8 cellular contexts compared by ENCODE assay signal in the genomic region with DNA sequence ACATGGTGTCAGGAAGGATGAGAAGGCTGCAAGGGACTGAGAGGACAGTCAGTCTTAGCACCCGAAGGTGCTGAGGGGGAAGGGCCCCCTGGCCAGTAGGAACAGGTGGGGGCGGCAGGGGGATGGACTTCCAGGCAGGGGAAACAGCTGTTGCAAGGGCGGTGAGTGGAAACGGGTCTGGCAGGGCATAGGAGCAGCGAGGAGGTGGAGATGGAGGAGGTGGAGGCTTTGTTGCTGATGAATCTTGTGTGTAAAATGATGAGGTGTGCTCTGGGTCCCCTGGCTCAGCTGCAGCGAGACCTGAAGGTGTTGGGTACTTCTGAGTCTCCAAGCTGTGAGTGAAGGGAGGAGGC. TPM values are rescaled to one million over a fixed set of nuclear protein-coding genes. Genes with fewer than 3 reads are reported as not detected.
DNase-seq lines count a peak whose midpoint lies in the region; ATAC-seq, FAIRE-seq and TF ChIP-seq lines count a peak whose summit lies in the region.

No MANE protein-coding gene starts in this region.

- WGBS in heart right ventricle, 2 donors, result 17 to 19% methylated on average over 6 of the region's 6 CpGs
- 9% methylated on average over 6 of the region's 6 CpGs for whole genome bisulfite sequencing in GM12878 (ENCODE audit: insufficient coverage, insufficient replicate concordance, low lambda C conversion rate, missing lambda C conversion rate)

- no peak for FAIRE-seq in GM12878 (lab: Jason Lieb, UNC)

- RAD21 ChIA-PET in GM12878 (lab: Charles Lee; ENCODE audit: unreplicated experiment), result interaction anchor here (0.9 to 2.3 kb wide), 4 partner anchors 19 to 56 kb away, joined by 3 to 11 read pairs (median 4); a partner anchor contains a TSS

- in situ Hi-C loops in GM12878 (cut with MboI), result no loop called here

- peaks cover 0 to 35% (median 12%) of the 10 kb centered on the region in 9 donors for H3K36me3 ChIP-seq in heart right ventricle
- H3K36me3 ChIP-seq in GM12878 (ENCODE audit: control insufficient read depth in 2 of 2, insufficient read depth in 2 of 2, low read length in 1 of 2), result peaks cover 9 to 11% of the 10 kb centered on the region in 2 experiments; a peak in 3 of 4 replicates
- H3K36me3 ChIP-seq in uterus, result no peaks in the 10 kb centered on the region

- CTCF ChIA-PET in GM12878 (lab: Yijun Ruan, JAX), result interaction anchor here (0.6 to 4.0 kb wide), 7 partner anchors 10 to 135 kb away, joined by 3 to 23 read pairs (median 3); no protein-coding TSS in a partner anchor

- peaks cover 14 to 60% (median 57%) of the 10 kb centered on the region in 9 donors for H3K4me1 ChIP-seq in heart right ventricle
- peaks cover 27% of the 10 kb centered on the region for H3K4me1 ChIP-seq in GM12878 (ENCODE audit: control insufficient read depth, insufficient read depth, low read length)
- H3K4me1 ChIP-seq in mononuclear cell (ENCODE audit: insufficient read depth, low read length), result peaks cover 56% of the 10 kb centered on the region
- H3K4me1 ChIP-seq in uterus, result peaks cover 0 to 28% of the 10 kb centered on the region in 2 donors

- DNase-seq in heart right ventricle (no peak), cardiac septum (ENCODE audit: low spot score) (no peak), GM12878 (ENCODE audit: low read depth, low spot score) (no peak), uterus (no peak), NOMO-1 (lab: John Stamatoyannopoulos, UW; ENCODE audit: unreplicated experiment in 2 of 2) (no peak), SHP77 (lab: John Stamatoyannopoulos, UW) (no peak)

- H3K9me3 ChIP-seq in heart right ventricle (no peaks in the 10 kb centered on the region), GM12878 (replicated peaks; ENCODE audit: control insufficient read depth, insufficient read depth, low read length) (no peaks in the 10 kb centered on the region), mononuclear cell (ENCODE audit: low read depth, low read length) (no peaks in the 10 kb centered on the region), uterus (no peaks in the 10 kb centered on the region)

- H3K27ac ChIP-seq in heart right ventricle, result peak overlapping the region in 7 of 10 donors; percentile 28 to 92 (median 69)
- H3K27ac ChIP-seq in GM12878 (ENCODE audit: control insufficient read depth, insufficient read depth), result no peak overlapping the region
- H3K27ac ChIP-seq in uterus, result no peak overlapping the region

- POLR2A ChIA-PET in GM12878 (lab: Charles Lee), result interaction anchor here (2.1 to 3.7 kb wide), 4 partner anchors 18 to 36 kb away, joined by 7 to 21 read pairs (median 10); a partner anchor contains a TSS

- peak overlapping the region; percentile 87 for H3K4me2 ChIP-seq in GM12878 (ENCODE audit: control insufficient read depth, insufficient read depth)

- H3K4me3 ChIP-seq in heart right ventricle (peak overlapping the region; percentile 83 to 98 (median 94)), GM12878 (peak overlapping the region; percentile 99), mononuclear cell (ENCODE audit: low read length) (peak overlapping the region; percentile 67), uterus (peak overlapping the region; percentile 80 to 85)

- no peak for TF ChIP-seq EP300 in GM12878 (IDR thresholded peaks at IDR 0.05; ENCODE audit: borderline replicate concordance in 1 of 2, control insufficient read depth in 1 of 2, low read depth in 2 of 2, low read length in 2 of 2)

- no peak for TF ChIP-seq RAD21 in GM12878 (IDR thresholded peaks at IDR 0.05; ENCODE audit: insufficient read depth, low read depth, low read length)

- H2AFZ ChIP-seq in GM12878 (ENCODE audit: control insufficient read depth, low read depth, low read length), result no peak overlapping the region

- peaks cover 23% of the 10 kb centered on the region for H3K79me2 ChIP-seq in GM12878 (ENCODE audit: control insufficient read depth, insufficient read depth, low read length)

- SMC1A ChIA-PET in GM12878 (lab: Charles Lee; ENCODE audit: uncharacterized antibody, unreplicated experiment), result interaction anchor here (1.2 to 7.6 kb wide), 6 partner anchors 10 to 34 kb away, joined by 4 to 91 read pairs (median 8); a partner anchor contains a TSS

- no TSS peak for BruUV-seq in GM12878 (replicated peaks; lab: Mats Ljungman, UMichigan)

- H3K9ac ChIP-seq in GM12878 (ENCODE audit: control insufficient read depth, insufficient read depth, low read length), result peak overlapping the region; percentile 77

- intact Hi-C loops in heart right ventricle (cut with DNase I) (no loop called here), cardiac septum (cut with DNase I) (no loop called here), GM12878 (cut with micrococcal nuclease; ENCODE audit: unreplicated experiment) (no loop called here), uterus (cut with DNase I; ENCODE audit: low total_unique reads) (no loop called here)

- no peak; the same call in 1 of the 2 replicates for TF ChIP-seq POLR2A in GM12878 (IDR thresholded peaks at IDR 0.05; ENCODE audit: low read depth, low read length)
- no peak for TF ChIP-seq POLR2A in uterus (IDR thresholded peaks at IDR 0.05)

- ATAC-seq in heart right ventricle (no peak), GM12878 (no peak; the same call in 2 of the 3 replicates), GM21367 (IDR thresholded peaks at IDR 0.05; ENCODE audit: unreplicated experiment) (no peak)

- H4K20me1 ChIP-seq in GM12878 (ENCODE audit: control insufficient read depth, insufficient read depth), result 0 out of 2 replicates have a peak, but pooled peaks cover 2% of the 10 kb centered on the region

- no peak for TF ChIP-seq CTCF in heart right ventricle (IDR thresholded peaks at IDR 0.05)
- TF ChIP-seq CTCF in GM12878 (IDR thresholded peaks at IDR 0.05 in 2 of 3, conservative IDR thresholded peaks at IDR 0.05 in 1 of 3; ENCODE audit: control insufficient read depth in 2 of 3, extremely low read depth in 1 of 3, insufficient read depth in 1 of 3, low read depth in 3 of 3, low read length in 3 of 3), result no peak
- no peak for TF ChIP-seq CTCF in uterus (IDR thresholded peaks at IDR 0.05)

- H3K27me3 ChIP-seq in heart right ventricle (no peaks in the 10 kb centered on the region), GM12878 (replicated peaks in 1 of 2; ENCODE audit: control insufficient read depth in 2 of 2, insufficient read depth in 2 of 2, low read length in 1 of 2) (no peaks in the 10 kb centered on the region), mononuclear cell (ENCODE audit: insufficient read depth, low read length) (no peaks in the 10 kb centered on the region), uterus (no peaks in the 10 kb centered on the region)

RNA-seq across cellular contexts. Expression of a gene that starts 1.2 kb away (rescaled TPM):
- total RNA-seq in heart right ventricle (10 to 100 TPM; 20.7 to 48.7 (median 27.1) TPM), cardiac septum (27.5 TPM), GM12878 (2014; rRNA removed) (13.8 and 14.6 TPM in 2 replicates), GM12878 (2014; rRNA removed; fragmentation: Illumina TruSeq; extraction: Trizol) (6.4 and 6.6 TPM in 2 replicates), GM12878 (2021) (63.9 and 65.3 TPM in 2 replicates), mononuclear cell (18.8 TPM), uterus (10 to 100 TPM in 3 of 4 donors, 1 to 10 TPM in 1; 6.2 to 78.7 (median 50.3) TPM)
- polyA plus RNA-seq in heart right ventricle (10 to 100 TPM; 20.4 to 25.7 TPM), GM12878 (2011; rRNA removed) (1.9 and 6.6 TPM in 2 replicates), GM12878 (2014; fragmentation: Illumina TruSeq; extraction: Trizol) (2.9 and 16.8 TPM in 2 replicates), GM12878 (2014; fragmentation: Nextera tagmentation; extraction: Ambion mirVana) (1 to 10 TPM; 2.1 to 3.4 TPM), GM12878 (2014; rRNA removed) (15.5 and 22.2 TPM in 2 replicates), GM12878 (2016; fragmentation: Nextera tagmentation; extraction: Ambion mirVana) (10 to 100 TPM; 26.5 to 31.8 TPM)
- total RNA-seq in GM12878 (2013; cell fraction: nucleolus; rRNA removed), result 18.5 and 19.7 TPM in 2 replicates
- 14.1 TPM for polyA plus RNA-seq in GM12878 (2011; ENCODE audit: low read depth)
- 17.1 and 17.3 TPM in 2 replicates for polyA plus RNA-seq in GM12878 (2011; cell fraction: cytosol; rRNA removed)
- 26.6 and 44.9 TPM in 2 replicates for polyA plus RNA-seq in GM12878 (2011; cell fraction: nucleus; rRNA removed)
- 60.1 and 64.9 TPM in 2 replicates for polyA plus RNA-seq in GM12878 (2012)
- 34.7 and 45.5 TPM in 2 replicates for polyA minus RNA-seq in GM12878 (2011; rRNA and poly(A)+ RNA removed)
- polyA minus RNA-seq in GM12878 (2011; cell fraction: cytosol; rRNA and poly(A)+ RNA removed), result 41.9 and 52.7 TPM in 2 replicates
- 9.9 and 19.7 TPM in 2 replicates for polyA minus RNA-seq in GM12878 (2011; cell fraction: nucleus; rRNA and poly(A)+ RNA removed)

RNA-seq across cellular contexts. Expression of a gene that starts 30.8 kb away (rescaled TPM):
- total RNA-seq in heart right ventricle (1 to 10 TPM in 4 of 10 donors, under 1 TPM in 6; 0.21 to 2.6 (median 0.83) TPM), cardiac septum (1.0 TPM), GM12878 (2014; rRNA removed) (24.3 and 25.2 TPM in 2 replicates), GM12878 (2014; rRNA removed; fragmentation: Illumina TruSeq; extraction: Trizol) (12.2 and 12.5 TPM in 2 replicates), GM12878 (2021) (36.9 and 45.8 TPM in 2 replicates), mononuclear cell (24.1 TPM), uterus (1 to 10 TPM in 2 of 4 donors, under 1 TPM in 1, not detected in 1; under 0.01 to 3.8 (median 1.4) TPM)
- polyA plus RNA-seq in heart right ventricle (under 1 TPM; 0.44 to 0.61 TPM), GM12878 (2011; rRNA removed) (4.3 and 7.2 TPM in 2 replicates), GM12878 (2014; fragmentation: Illumina TruSeq; extraction: Trizol) (6.9 and 11.7 TPM in 2 replicates), GM12878 (2014; fragmentation: Nextera tagmentation; extraction: Ambion mirVana) (under 1 TPM; 0.14 to 0.73 TPM), GM12878 (2014; rRNA removed) (19.2 and 22.7 TPM in 2 replicates), GM12878 (2016; fragmentation: Nextera tagmentation; extraction: Ambion mirVana) (10 to 100 TPM; 24.4 to 28.4 TPM)
- 133 and 141 TPM in 2 replicates for total RNA-seq in GM12878 (2013; cell fraction: nucleolus; rRNA removed)
- 10.8 TPM for polyA plus RNA-seq in GM12878 (2011; ENCODE audit: low read depth)
- 8.2 and 10.2 TPM in 2 replicates for polyA plus RNA-seq in GM12878 (2011; cell fraction: cytosol; rRNA removed)
- 57.4 and 76.4 TPM in 2 replicates for polyA plus RNA-seq in GM12878 (2011; cell fraction: nucleus; rRNA removed)
- polyA plus RNA-seq in GM12878 (2012), result 24.4 and 28.1 TPM in 2 replicates
- 30.5 and 47.3 TPM in 2 replicates for polyA minus RNA-seq in GM12878 (2011; rRNA and poly(A)+ RNA removed)
- 11.3 and 13.5 TPM in 2 replicates for polyA minus RNA-seq in GM12878 (2011; cell fraction: cytosol; rRNA and poly(A)+ RNA removed)
- 62.5 and 90.0 TPM in 2 replicates for polyA minus RNA-seq in GM12878 (2011; cell fraction: nucleus; rRNA and poly(A)+ RNA removed)

RNA-seq across cellular contexts. Expression of a gene that starts 32.3 kb away (rescaled TPM):
- total RNA-seq in heart right ventricle, result under 1 TPM in 8 of 10 donors, not detected in 2; 0.02 to 0.72 (median 0.06) TPM
- under 1 TPM; 0.03 to 0.44 TPM for polyA plus RNA-seq in heart right ventricle
- total RNA-seq in cardiac septum, result 0.30 TPM
- 0.07 and 0.35 TPM in 2 replicates for total RNA-seq in GM12878 (2013; cell fraction: nucleolus; rRNA removed)
- under 0.01 and 0.17 TPM in 2 replicates for total RNA-seq in GM12878 (2014; rRNA removed)
- 0.04 and 0.05 TPM in 2 replicates for total RNA-seq in GM12878 (2014; rRNA removed; fragmentation: Illumina TruSeq; extraction: Trizol)
- total RNA-seq in GM12878 (2021), result 0.08 and 0.48 TPM in 2 replicates
- polyA plus RNA-seq in GM12878 (2011; ENCODE audit: low read depth), result 0.08 TPM
- polyA plus RNA-seq in GM12878 (2011; rRNA removed), result 0.10 and 0.12 TPM in 2 replicates
- polyA plus RNA-seq in GM12878 (2011; cell fraction: cytosol; rRNA removed), result 0.08 and 0.10 TPM in 2 replicates
- polyA plus RNA-seq in GM12878 (2011; cell fraction: nucleus; rRNA removed), result 0.31 and 0.79 TPM in 2 replicates
- polyA plus RNA-seq in GM12878 (2012), result 0.22 and 0.24 TPM in 2 replicates
- 0.05 and 0.18 TPM in 2 replicates for polyA plus RNA-seq in GM12878 (2014; fragmentation: Illumina TruSeq; extraction: Trizol)
- polyA plus RNA-seq in GM12878 (2014; fragmentation: Nextera tagmentation; extraction: Ambion mirVana), result under 1 TPM in 1 of 2 experiments, not detected in 1; under 0.01 TPM
- 0.09 and 0.13 TPM in 2 replicates for polyA plus RNA-seq in GM12878 (2014; rRNA removed)
- polyA plus RNA-seq in GM12878 (2016; fragmentation: Nextera tagmentation; extraction: Ambion mirVana), result under 1 TPM; 0.16 to 0.23 TPM
- 0.07 and 0.10 TPM in 2 replicates for polyA minus RNA-seq in GM12878 (2011; rRNA and poly(A)+ RNA removed)
- polyA minus RNA-seq in GM12878 (2011; cell fraction: cytosol; rRNA and poly(A)+ RNA removed), result not detected in 2 replicates
- 0.29 and 0.36 TPM in 2 replicates for polyA minus RNA-seq in GM12878 (2011; cell fraction: nucleus; rRNA and poly(A)+ RNA removed)
- under 0.01 TPM for total RNA-seq in mononuclear cell
- under 1 TPM in 3 of 4 donors, not detected in 1; 0.21 to 0.35 (median 0.29) TPM for total RNA-seq in uterus

Comparison
In these comparisons a context has a peak if more than half of its experiments do, and no peak if none do; other contexts are left out.
1. H3K27ac ChIP-seq: peak in heart right ventricle (7 of 10); none in GM12878 (single experiment) and uterus (0 of 2).
2. Peak in every context shown above with its lines, with median percentiles within 50 percentile points of each other: H3K4me3 ChIP-seq.